ENCODE assay signal across 8 cellular contexts in the genomic region with DNA sequence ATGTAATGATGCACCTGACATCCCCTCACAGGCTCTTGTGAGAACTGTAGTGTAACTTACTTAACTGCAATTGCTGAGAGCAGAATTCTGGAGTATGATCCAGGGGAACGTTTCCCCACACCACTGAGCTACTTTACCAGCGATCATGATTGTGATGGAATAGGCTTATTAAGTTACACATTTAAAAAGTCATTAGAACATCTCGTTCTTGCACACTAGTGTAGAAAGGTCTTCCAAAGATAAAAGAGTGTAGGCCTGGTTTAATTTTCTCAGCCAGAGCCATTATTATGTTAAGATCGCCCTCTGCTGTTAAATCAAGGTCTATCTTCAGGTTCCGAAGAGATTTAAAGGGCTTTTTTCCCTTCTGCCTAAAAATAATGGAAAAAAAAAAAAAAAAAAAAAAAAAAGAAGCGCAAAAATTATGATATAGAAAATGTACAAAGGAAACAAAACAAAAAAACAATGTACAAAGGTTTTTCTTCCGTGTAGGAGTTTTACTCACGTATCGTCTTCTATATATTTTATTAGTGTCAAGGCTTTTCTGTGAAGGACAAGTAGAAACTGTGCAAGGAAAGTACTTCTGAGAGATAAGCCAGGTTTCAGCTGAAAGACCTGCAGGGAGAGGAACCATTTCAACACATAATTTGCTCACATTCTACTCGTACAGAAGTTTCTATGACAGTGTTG. TPM values are rescaled to one million over a fixed set of nuclear protein-coding genes. Genes with fewer than 3 reads are reported as not detected.
DNase-seq lines count a peak whose midpoint lies in the region; ATAC-seq and TF ChIP-seq lines count a peak whose summit lies in the region.

No MANE protein-coding gene starts in this region.

- 55% methylated on average over 10 of the region's 10 CpGs for WGBS in hepatocyte (ENCODE audit: low lambda C conversion rate, missing lambda C conversion rate)

- peaks cover 12% of the 10 kb centered on the region for H3K36me3 Mint-ChIP-seq in T-helper 2 cell treated with Interferon-gamma antibody and Interleukin-4, amounts not matched to agents 5 μg/mL and 100 μg/mL, for 36 hours (ENCODE audit: low read depth)
- H3K36me3 Mint-ChIP-seq in activated naive CD4-positive, alpha-beta T cell treated with anti-CD3 and anti-CD28 coated beads, Interleukin-2, amount 50 U/mL, for 72 hours: peaks cover 7% of the 10 kb centered on the region in 2 donors

- H3K79me2 ChIP-seq in hepatocyte: no peaks in the 10 kb centered on the region

- H2AFZ ChIP-seq in hepatocyte: no peak overlapping the region

- no peak overlapping the region for H3K4me2 ChIP-seq in hepatocyte

- no peaks in the 10 kb centered on the region for H3K4me1 Mint-ChIP-seq in T-helper 2 cell treated with Interferon-gamma antibody and Interleukin-4, amounts not matched to agents 5 μg/mL and 100 μg/mL, for 36 hours (ENCODE audit: low read depth)

- H3K4me1 ChIP-seq in hepatocyte (ENCODE audit: insufficient read depth) (no peaks in the 10 kb centered on the region), thoracic aorta (ENCODE audit: control insufficient read depth in 1 of 2, low read depth in 2 of 2) (no peaks in the 10 kb centered on the region)

- no peaks in the 10 kb centered on the region for H3K9me3 Mint-ChIP-seq in T-helper 2 cell treated with Interferon-gamma antibody and Interleukin-4, amounts not matched to agents 5 μg/mL and 100 μg/mL, for 36 hours
- H3K9me3 Mint-ChIP-seq in activated naive CD4-positive, alpha-beta T cell treated with anti-CD3 and anti-CD28 coated beads, Interleukin-2, amount 50 U/mL, for 72 hours: no peaks in the 10 kb centered on the region

- no peaks in the 10 kb centered on the region for H3K27me3 Mint-ChIP-seq in T-helper 2 cell treated with Interferon-gamma antibody and Interleukin-4, amounts not matched to agents 5 μg/mL and 100 μg/mL, for 36 hours (ENCODE audit: low read depth)

- DNase-seq in DMS53 treated with DMSO at 0.1 percent for 48 hours (lab: John Stamatoyannopoulos, UW; ENCODE audit: unreplicated experiment) (peak; percentile 8), hepatocyte (ENCODE audit: low spot score) (peak; percentile 69), thoracic aorta (ENCODE audit: low spot score) (no peak)
- DNase-seq in T-helper 2 cell treated with Interferon-gamma antibody and Interleukin-4, amounts not matched to agents 5 μg/mL and 100 μg/mL, for 36 hours (ENCODE audit: low spot score): no peak
- DNase-seq in activated naive CD4-positive, alpha-beta T cell treated with anti-CD3 and anti-CD28 coated beads, Interleukin-2, amount 50 U/mL, for 72 hours (ENCODE audit: low spot score in 2 of 2): no peak
- DNase-seq in activated effector memory CD4-positive, alpha-beta T cell treated with anti-CD3 and anti-CD28 coated beads, Interleukin-2, amount 50 U/mL, for 16 hours: no peak

- no peak overlapping the region for H3K27ac Mint-ChIP-seq in T-helper 2 cell treated with Interferon-gamma antibody and Interleukin-4, amounts not matched to agents 5 μg/mL and 100 μg/mL, for 36 hours
- no peak overlapping the region for H3K27ac Mint-ChIP-seq in activated naive CD4-positive, alpha-beta T cell treated with anti-CD3 and anti-CD28 coated beads, Interleukin-2, amount 50 U/mL, for 72 hours

- H3K9me3 ChIP-seq in hepatocyte (ENCODE audit: low read depth): no peaks in the 10 kb centered on the region
- no peaks in the 10 kb centered on the region for H3K9me3 ChIP-seq in thoracic aorta

- H3K27ac ChIP-seq in VCaP: no peak overlapping the region
- H3K27ac ChIP-seq in hepatocyte: no peak overlapping the region
- H3K27ac ChIP-seq in thoracic aorta: no peak overlapping the region

- no peaks in the 10 kb centered on the region for H3K27me3 ChIP-seq in hepatocyte
- H3K27me3 ChIP-seq in thoracic aorta (replicated peaks; ENCODE audit: insufficient read depth): no peaks in the 10 kb centered on the region

- peak; percentile 76 for TF ChIP-seq CTCF in VCaP (conservative IDR thresholded peaks at IDR 0.05)
- TF ChIP-seq CTCF in hepatocyte (IDR thresholded peaks at IDR 0.05; ENCODE audit: poor library complexity): peak; percentile 65
- TF ChIP-seq CTCF in thoracic aorta (IDR thresholded peaks at IDR 0.05): peak; percentile 46

- H3K4me3 ChIP-seq in hepatocyte (no peak overlapping the region), thoracic aorta (no peak overlapping the region)

- no peaks in the 10 kb centered on the region for H3K9me2 ChIP-seq in hepatocyte (replicated peaks; ENCODE audit: insufficient read depth)

- H3K36me3 ChIP-seq in hepatocyte (replicated peaks; ENCODE audit: insufficient read depth, low read depth): no peaks in the 10 kb centered on the region
- H3K36me3 ChIP-seq in thoracic aorta: no peaks in the 10 kb centered on the region

- peak; percentile 68 for ATAC-seq in HG03354 (IDR thresholded peaks at IDR 0.05; ENCODE audit: poor library complexity, severe bottlenecking, unreplicated experiment)
- peak; percentile 72 for ATAC-seq in thoracic aorta (ENCODE audit: insufficient number of reproducible peaks, low FRiP score, low read depth)
- no peak for ATAC-seq in activated naive CD4-positive, alpha-beta T cell treated with anti-CD3 and anti-CD28 coated beads, Interleukin-2, amount 50 U/mL, for 72 hours

- no peaks in the 10 kb centered on the region for H4K20me1 ChIP-seq in hepatocyte (ENCODE audit: insufficient read depth, poor library complexity, severe bottlenecking)

- H3K4me3 Mint-ChIP-seq in T-helper 2 cell treated with Interferon-gamma antibody and Interleukin-4, amounts not matched to agents 5 μg/mL and 100 μg/mL, for 36 hours: no peak overlapping the region

RNA-seq across cellular contexts. Expression of a gene that starts 18.6 kb away (rescaled TPM):
- total RNA-seq in hepatocyte: 13.3 and 14.1 TPM in 2 replicates
- polyA plus RNA-seq in hepatocyte: 8.5 and 13.5 TPM in 2 replicates
- total RNA-seq in thoracic aorta: 10 to 100 TPM in 1 of 2 donors, 1 to 10 TPM in 1; 6.6 to 11.1 TPM
- total RNA-seq in activated naive CD4-positive, alpha-beta T cell treated with anti-CD3 and anti-CD28 coated beads, Interleukin-2, amount 50 U/mL, for 72 hours: 1 to 10 TPM; 1.3 to 2.3 TPM

RNA-seq across cellular contexts. Expression of a gene that starts 24.1 kb away (rescaled TPM):
- total RNA-seq in hepatocyte: not detected in 2 replicates
- polyA plus RNA-seq in hepatocyte: 0.36 TPM in 1 of 2 replicates, not detected in the other
- total RNA-seq in thoracic aorta: not detected
- total RNA-seq in activated naive CD4-positive, alpha-beta T cell treated with anti-CD3 and anti-CD28 coated beads, Interleukin-2, amount 50 U/mL, for 72 hours: not detected

RNA-seq across cellular contexts. Expression of a gene that starts 25.1 kb away (rescaled TPM):
- total RNA-seq in hepatocyte (30.3 and 32.7 TPM in 2 replicates), thoracic aorta (10 to 100 TPM; 19.4 to 25.6 TPM)
- polyA plus RNA-seq in hepatocyte: 9.3 and 12.4 TPM in 2 replicates
- total RNA-seq in activated naive CD4-positive, alpha-beta T cell treated with anti-CD3 and anti-CD28 coated beads, Interleukin-2, amount 50 U/mL, for 72 hours: 10 to 100 TPM; 13.9 to 19.6 TPM

Comparison
In these comparisons a context has a peak if more than half of its experiments do, and no peak if none do; other contexts are left out.
1. DNase-seq: peak in DMS53 treated with DMSO at 0.1 percent for 48 hours (single experiment) and hepatocyte (single experiment); none in thoracic aorta (single experiment), T-helper 2 cell treated with Interferon-gamma antibody and Interleukin-4, amounts not matched to agents 5 μg/mL and 100 μg/mL, for 36 hours (single experiment), activated naive CD4-positive, alpha-beta T cell treated with anti-CD3 and anti-CD28 coated beads, Interleukin-2, amount 50 U/mL, for 72 hours (0 of 2) and activated effector memory CD4-positive, alpha-beta T cell treated with anti-CD3 and anti-CD28 coated beads, Interleukin-2, amount 50 U/mL, for 16 hours (single experiment).
2. ATAC-seq: peak in HG03354 (single experiment) and thoracic aorta (single experiment); none in activated naive CD4-positive, alpha-beta T cell treated with anti-CD3 and anti-CD28 coated beads, Interleukin-2, amount 50 U/mL, for 72 hours (0 of 2).
3. Peak in every context shown above with its lines, with median percentiles within 50 percentile points of each other: CTCF ChIP-seq.